Comparison of ENCODE assay signal across 20 cellular contexts in genomic region chr5:152259702-152260101, GRCh38.
DNase-seq lines count a peak whose midpoint lies in the region; ATAC-seq, FAIRE-seq and TF ChIP-seq lines count a peak whose summit lies in the region.
"Had no signal": no experiment of that assay in that cellular context is flagged by ENCODE, and none has a peak within 500 bp of the region (broad histone marks: within the 10 kb centered on the region; RNA-seq: fewer than 3 reads in every experiment).

No MANE protein-coding gene starts in this region.

- no peaks in the 10 kb centered on the region for H3K79me2 ChIP-seq in HepG2 (ENCODE audit: insufficient read depth, low read length)

- TF ChIP-seq CTCF in HepG2 (CRISPR knock-in tag; IDR thresholded peaks at IDR 0.05) (no peak), right lobe of liver (IDR thresholded peaks at IDR 0.05) (no peak), heart right ventricle (IDR thresholded peaks at IDR 0.05) (no peak), psoas muscle (IDR thresholded peaks at IDR 0.05) (no peak)

- 0% methylated on average over 1 of the region's 1 CpG for WGBS in HepG2 (ENCODE audit: low lambda C conversion rate)
- no CpG with 5 or more reads among the region's 1 CpG for WGBS in right lobe of liver (ENCODE audit: insufficient coverage, low coverage, low lambda C conversion rate, missing lambda C conversion rate)
- 27 to 32% methylated on average over 1 of the region's 1 CpG for WGBS in heart right ventricle, 2 donors
- WGBS in psoas muscle, 3 donors = 37 to 39% (median 37%) methylated on average over 1 of the region's 1 CpG

- no peak for TF ChIP-seq EP300 in HepG2 (IDR thresholded peaks at IDR 0.05; ENCODE audit: low read depth in 2 of 2, low read length in 2 of 2)
- no peak for TF ChIP-seq EP300 in HepG2 (CRISPR knock-in tag; IDR thresholded peaks at IDR 0.05; ENCODE audit: borderline replicate concordance)

- H3K27ac ChIP-seq in HepG2 (ENCODE audit: extremely low read length, insufficient read depth, low read length) (no peak overlapping the region), right lobe of liver (no peak overlapping the region), heart right ventricle (peak overlapping the region in 1 of 10 donors; percentile 3), psoas muscle (no peak overlapping the region)
- H3K27ac ChIP-seq: A549, C4-2B, SJCRH30 had no signal

- no TSS peak for BruUV-seq in HepG2 (replicated peaks; lab: Mats Ljungman, UMichigan)

- ATAC-seq in HepG2 (no peak), right lobe of liver (no peak), heart right ventricle (peak; percentile 34 to 97 (median 80)), psoas muscle (peak; percentile 80 to 97 (median 92)), GM18858 (IDR thresholded peaks at IDR 0.05; ENCODE audit: unreplicated experiment) (no peak)
- ATAC-seq: A549 had no signal

- H3K36me3 ChIP-seq in HepG2 (replicated peaks in 1 of 2; ENCODE audit: control insufficient read depth in 1 of 2, insufficient read depth in 2 of 2, low read length in 2 of 2) (no peaks in the 10 kb centered on the region), right lobe of liver (no peaks in the 10 kb centered on the region), heart right ventricle (no peaks in the 10 kb centered on the region), psoas muscle (ENCODE audit: insufficient read depth in 1 of 2, low read depth in 1 of 2) (no peaks in the 10 kb centered on the region)
- H3K36me3 ChIP-seq: HAP-1, SJCRH30 had no signal

- POLR2A ChIA-PET in HepG2 (lab: Yijun Ruan, JAX) = no interaction called here

- no peaks in the 10 kb centered on the region for H4K20me1 ChIP-seq in HepG2 (ENCODE audit: insufficient read depth, low read length)

- no peaks in the 10 kb centered on the region for H3K9me3 ChIP-seq in HepG2 (ENCODE audit: low read length)
- no peaks in the 10 kb centered on the region for H3K9me3 ChIP-seq in right lobe of liver
- H3K9me3 ChIP-seq in heart right ventricle = no peaks in the 10 kb centered on the region
- H3K9me3 ChIP-seq in psoas muscle = no peaks in the 10 kb centered on the region
- H3K9me3 ChIP-seq: A549, HAP-1, SJCRH30 had no signal

- intact Hi-C loops in HepG2 (cut with micrococcal nuclease; ENCODE audit: unreplicated experiment) = no loop called here
- intact Hi-C loops in right lobe of liver (cut with DNase I) = no loop called here
- intact Hi-C loops in heart right ventricle (cut with DNase I) = loop anchor here in 1 of 10 donors (5.0 kb wide), 1 partner anchor 37 kb away; no protein-coding TSS in a partner anchor
- intact Hi-C loops in psoas muscle (cut with DNase I) = no loop called here

- H3K4me1 ChIP-seq in HepG2 (ENCODE audit: insufficient read depth, low read length) = no peaks in the 10 kb centered on the region
- no peaks in the 10 kb centered on the region for H3K4me1 ChIP-seq in right lobe of liver
- H3K4me1 ChIP-seq in heart right ventricle = peaks cover 0 to 8% (median 0%) of the 10 kb centered on the region in 9 donors
- H3K4me1 ChIP-seq in psoas muscle = no peaks in the 10 kb centered on the region
- H3K4me1 ChIP-seq: A549, HAP-1, SJCRH30 had no signal

- no peak overlapping the region for H3K4me2 ChIP-seq in HepG2 (ENCODE audit: low read depth, low read length)
- H3K4me2 ChIP-seq: A549 had no signal

- no peak for FAIRE-seq in HepG2 (lab: Jason Lieb, UNC)
- FAIRE-seq: A549 had no signal

- no peak overlapping the region for H3K9ac ChIP-seq in HepG2 (ENCODE audit: insufficient read depth, low read depth, low read length)

- H2AFZ ChIP-seq in HepG2 (ENCODE audit: low read length) = no peak overlapping the region

- in situ Hi-C loops in HepG2 (cut with HindIII; ENCODE audit: extremely low pct_ligation_motif_present, low pct_unique_long_range_greater_than_20kb) = no loop called here

- no peak overlapping the region for H3K4me3 ChIP-seq in HepG2 (replicated peaks in 1 of 3; ENCODE audit: insufficient read depth in 1 of 3, low read depth in 2 of 3, low read length in 3 of 3)
- H3K4me3 ChIP-seq in right lobe of liver = no peak overlapping the region
- H3K4me3 ChIP-seq in heart right ventricle = no peak overlapping the region
- H3K4me3 ChIP-seq in psoas muscle = no peak overlapping the region
- H3K4me3 ChIP-seq: A549, HAP-1, SJCRH30 had no signal

- TF ChIP-seq POLR2A in HepG2 (IDR thresholded peaks at IDR 0.05; ENCODE audit: insufficient read depth in 1 of 2, low read depth in 2 of 2, low read length in 2 of 2) (no peak), right lobe of liver (IDR thresholded peaks at IDR 0.05) (no peak)

- no peak for TF ChIP-seq RAD21 in HepG2 (CRISPR knock-in tag; IDR thresholded peaks at IDR 0.05)

- H3K27me3 ChIP-seq in HepG2 (ENCODE audit: control insufficient read depth in 1 of 2, insufficient read depth in 2 of 2, low read length in 2 of 2) (no peaks in the 10 kb centered on the region), right lobe of liver (no peaks in the 10 kb centered on the region), heart right ventricle (no peaks in the 10 kb centered on the region), psoas muscle (ENCODE audit: insufficient read depth in 3 of 3, low read length in 2 of 3) (no peaks in the 10 kb centered on the region)
- H3K27me3 ChIP-seq: SJCRH30 had no signal

- no peak for DNase-seq in HepG2 (ENCODE audit: low spot score)
- no peak for DNase-seq in right lobe of liver
- DNase-seq in heart right ventricle = peak in 1 of 2 donors; percentile 9
- DNase-seq in psoas muscle = peak; percentile 18 to 42
- no peak for DNase-seq in SKM-1 (lab: John Stamatoyannopoulos, UW; ENCODE audit: unreplicated experiment)
- DNase-seq in SK-N-DZ (ENCODE audit: low spot score) = no peak
- no peak for DNase-seq in NCI-H1694 treated with DMSO at 0.1 percent for 48 hours (lab: John Stamatoyannopoulos, UW)
- DNase-seq: COR-L47; DMS153; KBM-7; NCI-H1417 treated with DMSO at 0.1 percent for 48 hours; NCI-H2029; NCI-H2171; NCI-H446 treated with DMSO at 0.1 percent for 48 hours; NK-92 treated with Interleukin-12 subunit alpha and Interleukin-12 subunit beta, amount 100 ng/mL, for 24 hours; SJCRH30 had no signal

- CTCF ChIA-PET in HepG2 (lab: Yijun Ruan, JAX; ENCODE audit: low intra/inter-chr PET ratio, low total read pairs) = no interaction called here

TF ChIP-seq in HepG2, 621 proteins besides CTCF, POLR2A, EP300 and RAD21:
- peak; percentile 68; the same call in 1 of the 2 replicates for TF ChIP-seq CREB1 (IDR thresholded peaks at IDR 0.05)
- no peak for TF ChIP-seq CREB1 (CRISPR knock-in tag; IDR thresholded peaks at IDR 0.05)
- no peak for TF ChIP-seq NBN (conservative IDR thresholded peaks at IDR 0.05)
- TF ChIP-seq ATF2 (CRISPR knock-in tag; IDR thresholded peaks at IDR 0.05) = no peak
- TF ChIP-seq RXRA (CRISPR knock-in tag; IDR thresholded peaks at IDR 0.05) = no peak
- no peak for TF ChIP-seq ZNF292 (CRISPR knock-in tag; IDR thresholded peaks at IDR 0.05; ENCODE audit: borderline replicate concordance, low read depth)
- no peak for TF ChIP-seq REST (IDR thresholded peaks at IDR 0.05; ENCODE audit: borderline replicate concordance in 1 of 2, low read depth in 1 of 2, low read length in 2 of 2)

Comparison
In these comparisons a context has a peak if more than half of its experiments do, and no peak if none do; other contexts are left out.
1. ATAC-seq: peak in heart right ventricle (8 of 8) and psoas muscle (4 of 4); none in HepG2 (single experiment), right lobe of liver (0 of 4) and GM18858 (single experiment).
2. DNase-seq: peak in psoas muscle (2 of 2); none in HepG2 (single experiment), right lobe of liver (0 of 3), SKM-1 (single experiment), SK-N-DZ (single experiment) and NCI-H1694 treated with DMSO at 0.1 percent for 48 hours (single experiment).